Comparison of ENCODE assay signal across 26 cellular contexts in the genomic region with DNA sequence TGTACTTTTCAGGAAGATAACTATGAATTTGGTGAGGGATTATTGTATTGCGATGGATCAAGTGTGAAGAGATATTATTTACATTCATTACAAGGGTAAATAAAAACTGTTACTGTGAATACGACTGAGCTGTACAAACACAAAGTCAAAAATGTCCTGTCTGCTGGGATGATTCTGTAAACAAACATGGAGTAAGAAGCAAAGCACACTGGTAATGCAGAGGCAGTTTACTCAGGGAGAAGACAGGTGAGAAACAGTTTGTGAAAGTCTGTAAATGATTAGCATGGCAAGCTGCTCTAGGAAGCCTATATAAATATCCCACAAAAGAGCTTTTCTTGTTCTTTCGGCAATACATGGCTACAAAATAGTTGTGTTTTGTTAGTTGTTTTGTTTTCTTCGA.
A peak's percentile ranks its signal among the peaks of the same experiment; 100 is the strongest.
DNase-seq lines count a peak whose midpoint lies in the region; ATAC-seq and TF ChIP-seq lines count a peak whose summit lies in the region.
"Had no signal": no experiment of that assay in that cellular context is flagged by ENCODE, and none has a peak within 500 bp of the region (broad histone marks: within the 10 kb centered on the region; RNA-seq: fewer than 3 reads in every experiment).

No MANE protein-coding gene starts in this region.

- TF ChIP-seq EP300 in upper lobe of left lung (IDR thresholded peaks at IDR 0.05) = no peak

- no peaks in the 10 kb centered on the region for H3K27me3 ChIP-seq in Panc1 (ENCODE audit: control insufficient read depth, insufficient read depth, low read length)
- no peaks in the 10 kb centered on the region for H3K27me3 ChIP-seq in upper lobe of left lung
- H3K27me3 ChIP-seq: esophagus squamous epithelium, neural progenitor cell had no signal

- H3K9me3 Mint-ChIP-seq in glutamatergic neuron (ENCODE audit: unreplicated experiment) = peaks cover 6% of the 10 kb centered on the region
- H3K9me3 Mint-ChIP-seq in progenitor cell of endocrine pancreas (ENCODE audit: low read depth) = peaks cover 19% of the 10 kb centered on the region
- H3K9me3 Mint-ChIP-seq in effector memory CD8-positive, alpha-beta T cell = no peaks in the 10 kb centered on the region
- H3K9me3 Mint-ChIP-seq: HFFc6 had no signal

- no peak for TF ChIP-seq POLR2A in upper lobe of left lung (IDR thresholded peaks at IDR 0.05)

- H3K4me3 Mint-ChIP-seq in glutamatergic neuron (ENCODE audit: unreplicated experiment) = no peak overlapping the region
- no peak overlapping the region for H3K4me3 Mint-ChIP-seq in progenitor cell of endocrine pancreas (ENCODE audit: low read depth)
- no peak overlapping the region for H3K4me3 Mint-ChIP-seq in effector memory CD8-positive, alpha-beta T cell
- H3K4me3 Mint-ChIP-seq: activated CD8-positive, alpha-beta T cell treated with anti-CD3 and anti-CD28 coated beads, Interleukin-2, amount 10 ng/mL, durations not matched to agents 7 days and 5 days; CD8-positive, alpha-beta memory T cell; HFFc6; neural progenitor cell; type B pancreatic cell had no signal

- no peak for TF ChIP-seq CTCF in Panc1 (IDR thresholded peaks at IDR 0.05)
- no peak for TF ChIP-seq CTCF in glutamatergic neuron (IDR thresholded peaks at IDR 0.05; ENCODE audit: partially characterized antibody, unreplicated experiment)
- TF ChIP-seq CTCF in progenitor cell of endocrine pancreas (IDR thresholded peaks at IDR 0.05; ENCODE audit: unreplicated experiment) = no peak
- no peak for TF ChIP-seq CTCF in upper lobe of left lung (IDR thresholded peaks at IDR 0.05)

- 69 to 74% methylated on average over 4 of the region's 4 CpGs for WGBS in upper lobe of left lung, 2 donors

- in situ Hi-C loops in Panc1 (cut with HindIII; ENCODE audit: low pct_unique_long_range_greater_than_20kb, low sequenced_read_pairs) = no loop called here

- intact Hi-C loops in Panc1 (cut with micrococcal nuclease; ENCODE audit: unreplicated experiment) (no loop called here), Right ventricle myocardium inferior (cut with DNase I) (no loop called here)

- DNase-seq in NCI-H345 (lab: John Stamatoyannopoulos, UW) (peak; percentile 40), NCI-H345 treated with DMSO at 0.1 percent for 48 hours (lab: John Stamatoyannopoulos, UW; ENCODE audit: unreplicated experiment) (no peak), Panc1 (ENCODE audit: low read depth, low spot score) (no peak), glutamatergic neuron (no peak), progenitor cell of endocrine pancreas (ENCODE audit: low spot score, unreplicated experiment) (no peak), Right ventricle myocardium inferior (ENCODE audit: missing footprints) (no peak), upper lobe of left lung (no peak)
- DNase-seq in effector memory CD8-positive, alpha-beta T cell = no peak
- DNase-seq: 8988T; activated CD8-positive, alpha-beta T cell treated with anti-CD3 and anti-CD28 coated beads, Interleukin-2, amount 10 ng/mL, durations not matched to agents 7 days and 5 days; activated gamma-delta T cell; activated T-cell treated with anti-CD3 and anti-CD28 coated beads for 4 hours; CD8-positive, alpha-beta memory T cell; effector CD8-positive, alpha-beta T cell; esophagus squamous epithelium; GDM1; GM23248; HFFc6; islet precursor cell; mammary epithelial cell; NCI-H1436 treated with DMSO at 0.1 percent for 48 hours; Right ventricle myocardium superior had no signal

- H3K27ac Mint-ChIP-seq in glutamatergic neuron (ENCODE audit: unreplicated experiment) = peak overlapping the region; percentile 80
- peak overlapping the region; percentile 85 for H3K27ac Mint-ChIP-seq in progenitor cell of endocrine pancreas
- no peak overlapping the region for H3K27ac Mint-ChIP-seq in effector memory CD8-positive, alpha-beta T cell
- H3K27ac Mint-ChIP-seq: activated CD8-positive, alpha-beta T cell treated with anti-CD3 and anti-CD28 coated beads, Interleukin-2, amount 10 ng/mL, durations not matched to agents 7 days and 5 days; CD8-positive, alpha-beta memory T cell; HFFc6; neural progenitor cell; type B pancreatic cell had no signal

- H3K27me3 Mint-ChIP-seq in glutamatergic neuron (ENCODE audit: unreplicated experiment) = peaks cover 3% of the 10 kb centered on the region
- no peaks in the 10 kb centered on the region for H3K27me3 Mint-ChIP-seq in progenitor cell of endocrine pancreas
- no peaks in the 10 kb centered on the region for H3K27me3 Mint-ChIP-seq in effector memory CD8-positive, alpha-beta T cell
- H3K27me3 Mint-ChIP-seq: CD8-positive, alpha-beta memory T cell; type B pancreatic cell had no signal

- H3K9me3 ChIP-seq in Panc1 (ENCODE audit: control insufficient read depth, insufficient read depth, low read depth, low read length) = no peaks in the 10 kb centered on the region
- no peaks in the 10 kb centered on the region for H3K9me3 ChIP-seq in upper lobe of left lung
- H3K9me3 ChIP-seq: esophagus squamous epithelium, prostate gland had no signal

- H3K36me3 Mint-ChIP-seq in glutamatergic neuron (ENCODE audit: unreplicated experiment) (peaks cover 21% of the 10 kb centered on the region), progenitor cell of endocrine pancreas (ENCODE audit: insufficient read depth) (peaks cover 20% of the 10 kb centered on the region)
- H3K36me3 Mint-ChIP-seq in effector memory CD8-positive, alpha-beta T cell (ENCODE audit: insufficient read depth) = no peaks in the 10 kb centered on the region

- POLR2A ChIA-PET in Panc1 (lab: Charles Lee) = no interaction called here

- H3K27ac ChIP-seq in Panc1 (ENCODE audit: low read length) (no peak overlapping the region), upper lobe of left lung (peak overlapping the region in 1 of 4 donors; percentile 10)
- H3K27ac ChIP-seq: esophagus squamous epithelium, GM23248, KMS-11, neural progenitor cell, prostate gland had no signal

- no peaks in the 10 kb centered on the region for H3K4me1 ChIP-seq in Panc1 (ENCODE audit: control insufficient read depth, insufficient read depth, low read length)
- peaks cover 0 to 11% (median 5%) of the 10 kb centered on the region in 4 donors for H3K4me1 ChIP-seq in upper lobe of left lung
- H3K4me1 ChIP-seq: esophagus squamous epithelium, neural progenitor cell, prostate gland had no signal

- ATAC-seq in Panc1 = no peak
- no peak for ATAC-seq in Right ventricle myocardium inferior
- no peak for ATAC-seq in upper lobe of left lung (ENCODE audit: low FRiP score in 2 of 2)
- ATAC-seq in effector memory CD8-positive, alpha-beta T cell (replicated peaks) = no peak
- ATAC-seq: activated CD8-positive, alpha-beta T cell treated with anti-CD3 and anti-CD28 coated beads, Interleukin-2, amount 10 ng/mL, durations not matched to agents 7 days and 5 days had no signal

- H3K36me3 ChIP-seq in Panc1 (ENCODE audit: control insufficient read depth, insufficient read depth, low read length) (no peaks in the 10 kb centered on the region), upper lobe of left lung (no peaks in the 10 kb centered on the region)
- H3K36me3 ChIP-seq: esophagus squamous epithelium, prostate gland had no signal

- H3K4me3 ChIP-seq in Panc1 (ENCODE audit: low read depth in 2 of 2, low read length in 2 of 2) (no peak overlapping the region), upper lobe of left lung (no peak overlapping the region)
- H3K4me3 ChIP-seq: esophagus squamous epithelium, GM23248, neural progenitor cell, prostate gland had no signal

- CTCF ChIA-PET in Panc1 (lab: Charles Lee) = no interaction called here

- peaks cover 2% of the 10 kb centered on the region for H3K4me1 Mint-ChIP-seq in glutamatergic neuron (ENCODE audit: low read depth, unreplicated experiment)
- peaks cover 9% of the 10 kb centered on the region for H3K4me1 Mint-ChIP-seq in progenitor cell of endocrine pancreas (ENCODE audit: low read depth)
- H3K4me1 Mint-ChIP-seq in effector memory CD8-positive, alpha-beta T cell (ENCODE audit: low read depth in 2 of 2) = no peaks in the 10 kb centered on the region
- H3K4me1 Mint-ChIP-seq: neural progenitor cell had no signal

- TSS peak; percentile 32 for BruUV-seq in Panc1 (replicated peaks; lab: Mats Ljungman, UMichigan)

Comparison
In these comparisons a context has a peak if more than half of its experiments do, and no peak if none do; other contexts are left out.
1. H3K27ac Mint-ChIP-seq: peak in glutamatergic neuron (single experiment) and progenitor cell of endocrine pancreas (single experiment); none in effector memory CD8-positive, alpha-beta T cell (0 of 2).